Comparison of ENCODE assay signal across 11 cellular contexts in the genomic region with DNA sequence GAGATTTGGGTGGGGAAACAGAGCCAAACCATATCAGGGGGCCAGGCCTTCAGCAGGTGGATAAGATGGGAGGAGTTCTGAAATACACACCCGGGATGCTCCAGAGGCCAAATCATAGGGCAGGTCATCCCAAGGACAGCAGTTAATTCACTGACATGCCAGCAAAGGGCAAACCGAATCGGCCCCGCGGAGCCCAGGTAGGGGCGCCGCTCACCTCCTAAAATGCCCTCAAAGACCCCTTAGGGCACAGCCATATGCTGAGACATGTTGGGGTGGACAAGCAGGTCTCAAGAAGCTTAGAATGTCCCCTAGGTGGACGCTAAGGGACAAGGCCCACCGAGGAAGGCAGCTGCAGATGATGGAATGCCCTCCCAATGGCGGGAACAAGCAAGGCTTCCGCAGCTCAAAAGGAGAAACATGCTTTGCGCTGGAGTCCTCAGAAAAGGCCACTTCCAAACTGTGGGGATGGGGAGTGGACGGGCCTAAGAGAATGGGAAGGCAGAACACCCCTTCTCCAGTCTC.
DNase-seq lines count a peak whose midpoint lies in the region; ATAC-seq and TF ChIP-seq lines count a peak whose summit lies in the region.
"Had no signal": no experiment of that assay in that cellular context is flagged by ENCODE, and none has a peak within 500 bp of the region (broad histone marks: within the 10 kb centered on the region; RNA-seq: fewer than 3 reads in every experiment).

No MANE protein-coding gene starts in this region.

- H3K27me3 Mint-ChIP-seq in activated CD4-positive, alpha-beta T cell treated with anti-CD3 and anti-CD28 coated beads, Interleukin-2, amount 10 ng/mL, durations not matched to agents 7 days and 5 days, result peaks cover 37% of the 10 kb centered on the region

- no peaks in the 10 kb centered on the region for H3K36me3 ChIP-seq in right lobe of liver

- ATAC-seq in right lobe of liver, result no peak
- no peak for ATAC-seq in HG03432 (IDR thresholded peaks at IDR 0.05; ENCODE audit: unreplicated experiment)
- no peak for ATAC-seq in HG02571 (IDR thresholded peaks at IDR 0.05; ENCODE audit: unreplicated experiment)

- TF ChIP-seq POLR2A in right lobe of liver (IDR thresholded peaks at IDR 0.05), result no peak

- in situ Hi-C loops in astrocyte of the spinal cord (cut with HindIII; ENCODE audit: low sequenced_read_pairs), result no loop called here

- H3K27ac ChIP-seq in right lobe of liver (peak overlapping the region in 2 of 3 donors; percentile 16 to 57), substantia nigra (ENCODE audit: low read depth, low read length, poor library complexity, severe bottlenecking) (peak overlapping the region; percentile 67)
- H3K27ac ChIP-seq: C4-2B had no signal

- H3K27me3 ChIP-seq in right lobe of liver, result peaks cover 0 to 8% of the 10 kb centered on the region in 2 donors

- H3K4me3 ChIP-seq in astrocyte of the spinal cord (ENCODE audit: low read depth, low read length) (peak overlapping the region; percentile 45), right lobe of liver (peak overlapping the region; percentile 51 to 55 (median 51))

- POLR2A ChIA-PET in activated CD4-positive, alpha-beta T cell treated with anti-CD3 and anti-CD28 coated beads, Interleukin-2, amount 10 ng/mL, durations not matched to agents 7 days and 5 days (lab: Charles Lee), result no interaction called here

- H3K4me1 Mint-ChIP-seq in activated CD4-positive, alpha-beta T cell treated with anti-CD3 and anti-CD28 coated beads, Interleukin-2, amount 10 ng/mL, durations not matched to agents 7 days and 5 days, result peaks cover 62% of the 10 kb centered on the region

- H3K36me3 Mint-ChIP-seq in activated CD4-positive, alpha-beta T cell treated with anti-CD3 and anti-CD28 coated beads, Interleukin-2, amount 10 ng/mL, durations not matched to agents 7 days and 5 days (ENCODE audit: low read depth), result peaks cover 20% of the 10 kb centered on the region

- intact Hi-C loops in right lobe of liver (cut with DNase I), result no loop called here

- peaks cover 0 to 19% (median 0%) of the 10 kb centered on the region in 4 donors for H3K4me1 ChIP-seq in right lobe of liver

- TF ChIP-seq CTCF in astrocyte of the spinal cord (IDR thresholded peaks at IDR 0.05; ENCODE audit: low read depth, low read length), result no peak
- TF ChIP-seq CTCF in right lobe of liver (IDR thresholded peaks at IDR 0.05), result no peak

- H3K27ac Mint-ChIP-seq in activated CD4-positive, alpha-beta T cell treated with anti-CD3 and anti-CD28 coated beads, Interleukin-2, amount 10 ng/mL, durations not matched to agents 7 days and 5 days, result peak overlapping the region; percentile 73

- CTCF ChIA-PET in activated CD4-positive, alpha-beta T cell treated with anti-CD3 and anti-CD28 coated beads, Interleukin-2, amount 10 ng/mL, durations not matched to agents 7 days and 5 days (lab: Charles Lee), result interaction anchor here (1.9 kb wide), 1 partner anchor 13 kb away, joined by 5 read pairs; no protein-coding TSS in a partner anchor

- WGBS in right lobe of liver (ENCODE audit: insufficient coverage, low coverage, low lambda C conversion rate, missing lambda C conversion rate), result 33% methylated on average over 6 of the region's 13 CpGs

- H3K9me3 ChIP-seq in right lobe of liver, result no peaks in the 10 kb centered on the region

- peak overlapping the region; percentile 69 for H3K4me3 Mint-ChIP-seq in activated CD4-positive, alpha-beta T cell treated with anti-CD3 and anti-CD28 coated beads, Interleukin-2, amount 10 ng/mL, durations not matched to agents 7 days and 5 days

- no peak for DNase-seq in activated CD4-positive, alpha-beta T cell treated with anti-CD3 and anti-CD28 coated beads, Interleukin-2, amount 10 ng/mL, durations not matched to agents 7 days and 5 days
- DNase-seq in activated CD4-positive, alpha-beta T cell treated with anti-CD3 and anti-CD28 coated beads, Interleukin-2, amount 50 U/mL, for 4 hours, result no peak
- DNase-seq in astrocyte of the spinal cord (ENCODE audit: low read depth, low spot score) (no peak), right lobe of liver (no peak), substantia nigra (lab: John Stamatoyannopoulos, UW) (no peak), RKO (ENCODE audit: low spot score) (no peak)
- DNase-seq: NCI-H1436, occipital lobe had no signal

- H3K9me3 Mint-ChIP-seq in activated CD4-positive, alpha-beta T cell treated with anti-CD3 and anti-CD28 coated beads, Interleukin-2, amount 10 ng/mL, durations not matched to agents 7 days and 5 days, result no peaks in the 10 kb centered on the region
